Comparison of ENCODE assay signal across 1 cellular context in genomic region chr13:78589206-78589605, GRCh38.
TF ChIP-seq lines count a peak whose summit lies in the region.

No MANE protein-coding gene starts in this region.

TF ChIP-seq in HepG2, 621 proteins besides CTCF, POLR2A, EP300 and RAD21 (continued from another document and continues in another):
- peak; percentile 51; the same call in 1 of the 2 replicates for TF ChIP-seq HDAC2 (CRISPR knock-in tag; IDR thresholded peaks at IDR 0.05)
- TF ChIP-seq ZBTB44 (CRISPR knock-in tag; IDR thresholded peaks at IDR 0.05), result 0 out of 2 replicates have a peak, but pooled peaks have one; percentile 48
- TF ChIP-seq ARID5B (CRISPR knock-in tag; IDR thresholded peaks at IDR 0.05), result peak; percentile 44; the same call in 1 of the 2 replicates
- TF ChIP-seq ZBTB25 (CRISPR knock-in tag; IDR thresholded peaks at IDR 0.05), result 0 out of 2 replicates have a peak, but pooled peaks have one; percentile 48
- 0 out of 2 replicates have a peak, but pooled peaks have one; percentile 34 for TF ChIP-seq ZNF574 (CRISPR knock-in tag; IDR thresholded peaks at IDR 0.05)
- TF ChIP-seq RARA (CRISPR knock-in tag; IDR thresholded peaks at IDR 0.05), result peak; percentile 48; the same call in 1 of the 2 replicates
- no peak for TF ChIP-seq RCOR2 (CRISPR knock-in tag; IDR thresholded peaks at IDR 0.05)
- peak; percentile 88; the same call in 1 of the 2 replicates for TF ChIP-seq WIZ (CRISPR knock-in tag; IDR thresholded peaks at IDR 0.05)
- TF ChIP-seq SATB2 (CRISPR knock-in tag; IDR thresholded peaks at IDR 0.05), result peak; percentile 32; the same call in 1 of the 2 replicates
- peak; percentile 53; the same call in 1 of the 2 replicates for TF ChIP-seq ERF (CRISPR knock-in tag; IDR thresholded peaks at IDR 0.05)
- TF ChIP-seq REST (IDR thresholded peaks at IDR 0.05; ENCODE audit: borderline replicate concordance in 1 of 2, low read depth in 1 of 2, low read length in 2 of 2), result peak; percentile 78 to 99
- 0 out of 2 replicates have a peak, but pooled peaks have one; percentile 41 for TF ChIP-seq ZNF205 (CRISPR knock-in tag; IDR thresholded peaks at IDR 0.05)
- TF ChIP-seq ZNF430 (CRISPR knock-in tag; IDR thresholded peaks at IDR 0.05), result 0 out of 2 replicates have a peak, but pooled peaks have one; percentile 38
- no peak for TF ChIP-seq ZNF460 (CRISPR knock-in tag; IDR thresholded peaks at IDR 0.05; ENCODE audit: borderline replicate concordance)
- peak; percentile 37; the same call in 1 of the 2 replicates for TF ChIP-seq ELF3 (CRISPR knock-in tag; IDR thresholded peaks at IDR 0.05)
- TF ChIP-seq FOSL2 (CRISPR knock-in tag; IDR thresholded peaks at IDR 0.05), result 0 out of 2 replicates have a peak, but pooled peaks have one; percentile 15
- TF ChIP-seq ZHX1 (CRISPR knock-in tag; IDR thresholded peaks at IDR 0.05; ENCODE audit: low read depth), result no peak
- no peak for TF ChIP-seq ONECUT2 (CRISPR knock-in tag; IDR thresholded peaks at IDR 0.05)
- TF ChIP-seq ZSCAN9 (CRISPR knock-in tag; IDR thresholded peaks at IDR 0.05; ENCODE audit: borderline replicate concordance), result peak; percentile 90; the same call in 1 of the 2 replicates
- no peak for TF ChIP-seq TCF7L2 (IDR thresholded peaks at IDR 0.05; ENCODE audit: low read depth, low read length)
- TF ChIP-seq SRY (CRISPR knock-in tag; IDR thresholded peaks at IDR 0.05), result peak; percentile 56; the same call in 1 of the 2 replicates
- peak; percentile 46; the same call in 1 of the 2 replicates for TF ChIP-seq RXRB (CRISPR knock-in tag; IDR thresholded peaks at IDR 0.05; ENCODE audit: borderline replicate concordance)
- peak in 1 of 2 experiments; percentile 17; a peak in 1 of 4 replicates for TF ChIP-seq NR2F1 (CRISPR knock-in tag; IDR thresholded peaks at IDR 0.05)
- TF ChIP-seq ZNF331 (CRISPR knock-in tag; IDR thresholded peaks at IDR 0.05), result peak; percentile 42; the same call in 1 of the 2 replicates
- TF ChIP-seq TFE3 (CRISPR knock-in tag; IDR thresholded peaks at IDR 0.05), result peak; percentile 71
- peak; percentile 93; the same call in 1 of the 2 replicates for TF ChIP-seq EHMT2 (IDR thresholded peaks at IDR 0.05; ENCODE audit: borderline replicate concordance, low read depth, low read length)
- no peak for TF ChIP-seq ZNF773 (CRISPR knock-in tag; IDR thresholded peaks at IDR 0.05; ENCODE audit: borderline replicate concordance)
- TF ChIP-seq ATM (IDR thresholded peaks at IDR 0.05; ENCODE audit: borderline replicate concordance), result no peak
- no peak for TF ChIP-seq ZNF317 (CRISPR knock-in tag; IDR thresholded peaks at IDR 0.05)
- peak; percentile 38; the same call in 1 of the 2 replicates for TF ChIP-seq SALL1 (CRISPR knock-in tag; IDR thresholded peaks at IDR 0.05)
- TF ChIP-seq PATZ1 (CRISPR knock-in tag; IDR thresholded peaks at IDR 0.05), result peak; percentile 38; the same call in 1 of the 2 replicates
